ENCODE assay signal across 16 cellular contexts in genomic region chr11:94727766-94728165, GRCh38. TPM values are rescaled to one million over a fixed set of nuclear protein-coding genes. Genes with fewer than 3 reads are reported as not detected.
DNase-seq lines count a peak whose midpoint lies in the region; ATAC-seq and TF ChIP-seq lines count a peak whose summit lies in the region.
"Had no signal": no experiment of that assay in that cellular context is flagged by ENCODE, and none has a peak within 500 bp of the region (broad histone marks: within the 10 kb centered on the region; RNA-seq: fewer than 3 reads in every experiment).

No MANE protein-coding gene starts in this region.

- H3K9me2 ChIP-seq in GM23248 (ENCODE audit: insufficient read depth): no peaks in the 10 kb centered on the region

- peak overlapping the region; percentile 41; the same call in 1 of the 2 replicates for H3K27ac ChIP-seq in C4-2B
- 0 out of 2 replicates have a peak overlapping the region, but pooled peaks have one; percentile 13 for H3K27ac ChIP-seq in GM23248
- H3K27ac ChIP-seq: SJSA1 had no signal

- H3K4me2 ChIP-seq in GM23248 (ENCODE audit: unreplicated experiment): no peak overlapping the region

- H3K4me3 ChIP-seq in GM23248 (no peak overlapping the region), epithelial cell of esophagus (ENCODE audit: low read length) (no peak overlapping the region)
- H3K4me3 ChIP-seq: SJSA1 had no signal

- TF ChIP-seq CTCF in C4-2B (conservative IDR thresholded peaks at IDR 0.05): no peak
- no peak for TF ChIP-seq CTCF in epithelial cell of esophagus (IDR thresholded peaks at IDR 0.05; ENCODE audit: insufficient read depth, low read depth, low read length, missing control alignments)

- no peaks in the 10 kb centered on the region for H3K36me3 ChIP-seq in GM23248 (ENCODE audit: low read depth)
- H3K36me3 ChIP-seq: SJSA1 had no signal

- H3K79me2 ChIP-seq in GM23248 (ENCODE audit: insufficient read depth): no peaks in the 10 kb centered on the region

- DNase-seq in GM23248: no peak
- DNase-seq in NCI-H2171 (lab: John Stamatoyannopoulos, UW): peak; percentile 46
- peak; percentile 44 for DNase-seq in epithelial cell of esophagus (ENCODE audit: low read depth)
- no peak for DNase-seq in stimulated activated naive CD8-positive, alpha-beta T cell treated with anti-CD3 and anti-CD28 coated beads, Interleukin-15, Interleukin-2, amounts not matched to agents 100 U/mL and 50 U/mL, for 24 hours
- DNase-seq in effector CD4-positive, alpha-beta T cell: no peak
- DNase-seq: COR-L47, H9, KG1, NCI-H1092, NCI-H2029, NCI-H2227 treated with DMSO at 0.1 percent for 48 hours, NCI-H526 treated with DMSO at 0.1 percent for 48 hours, OCI-M1 had no signal

- H3K9me3 ChIP-seq in GM23248 (ENCODE audit: low read depth): no peaks in the 10 kb centered on the region
- H3K9me3 ChIP-seq: SJSA1 had no signal

- in situ Hi-C loops in GM23248 (cut with MboI): no loop called here

- no peaks in the 10 kb centered on the region for H4K20me1 ChIP-seq in GM23248 (ENCODE audit: insufficient read depth)

- peaks cover 55% of the 10 kb centered on the region for H3F3A ChIP-seq in GM23248 (ENCODE audit: insufficient read depth)

- H3K9ac ChIP-seq in GM23248: no peak overlapping the region

- ATAC-seq in stimulated activated naive CD8-positive, alpha-beta T cell treated with anti-CD3 and anti-CD28 coated beads, Interleukin-15, Interleukin-2, amounts not matched to agents 100 U/mL and 50 U/mL, for 24 hours: no peak
- ATAC-seq in HG03135 (IDR thresholded peaks at IDR 0.05; ENCODE audit: unreplicated experiment): no peak

- H3K27me3 ChIP-seq in GM23248 (replicated peaks; ENCODE audit: insufficient read depth): no peaks in the 10 kb centered on the region
- H3K27me3 ChIP-seq: SJSA1 had no signal

- peaks cover 58% of the 10 kb centered on the region for H3K4me1 ChIP-seq in GM23248 (ENCODE audit: insufficient read depth)

- 39 to 47% methylated on average over 1 of the region's 1 CpG for WGBS in GM23248 (ENCODE audit: low coverage in 1 of 2, low lambda C conversion rate in 2 of 2, missing lambda C conversion rate in 2 of 2), 2 experiments

- no peak overlapping the region for H2AFZ ChIP-seq in GM23248

RNA-seq across cellular contexts. Expression of gene AMOTL1, which starts 40.4 kb away (rescaled TPM):
- 50.8 and 55.9 TPM in 2 replicates for total RNA-seq in GM23248 (2014; rRNA removed; shearing (Covaris generic))
- polyA plus RNA-seq in GM23248 (2016; fragmentation: Nextera tagmentation; extraction: Ambion mirVana): 21.8 and 22.3 TPM in 2 replicates

Comparison
In these comparisons a context has a peak if more than half of its experiments do, and no peak if none do; other contexts are left out.
1. DNase-seq: peak in NCI-H2171 (single experiment) and epithelial cell of esophagus (single experiment); none in GM23248 (single experiment), stimulated activated naive CD8-positive, alpha-beta T cell treated with anti-CD3 and anti-CD28 coated beads, Interleukin-15, Interleukin-2, amounts not matched to agents 100 U/mL and 50 U/mL, for 24 hours (single experiment) and effector CD4-positive, alpha-beta T cell (single experiment).